In the genomic region with DNA sequence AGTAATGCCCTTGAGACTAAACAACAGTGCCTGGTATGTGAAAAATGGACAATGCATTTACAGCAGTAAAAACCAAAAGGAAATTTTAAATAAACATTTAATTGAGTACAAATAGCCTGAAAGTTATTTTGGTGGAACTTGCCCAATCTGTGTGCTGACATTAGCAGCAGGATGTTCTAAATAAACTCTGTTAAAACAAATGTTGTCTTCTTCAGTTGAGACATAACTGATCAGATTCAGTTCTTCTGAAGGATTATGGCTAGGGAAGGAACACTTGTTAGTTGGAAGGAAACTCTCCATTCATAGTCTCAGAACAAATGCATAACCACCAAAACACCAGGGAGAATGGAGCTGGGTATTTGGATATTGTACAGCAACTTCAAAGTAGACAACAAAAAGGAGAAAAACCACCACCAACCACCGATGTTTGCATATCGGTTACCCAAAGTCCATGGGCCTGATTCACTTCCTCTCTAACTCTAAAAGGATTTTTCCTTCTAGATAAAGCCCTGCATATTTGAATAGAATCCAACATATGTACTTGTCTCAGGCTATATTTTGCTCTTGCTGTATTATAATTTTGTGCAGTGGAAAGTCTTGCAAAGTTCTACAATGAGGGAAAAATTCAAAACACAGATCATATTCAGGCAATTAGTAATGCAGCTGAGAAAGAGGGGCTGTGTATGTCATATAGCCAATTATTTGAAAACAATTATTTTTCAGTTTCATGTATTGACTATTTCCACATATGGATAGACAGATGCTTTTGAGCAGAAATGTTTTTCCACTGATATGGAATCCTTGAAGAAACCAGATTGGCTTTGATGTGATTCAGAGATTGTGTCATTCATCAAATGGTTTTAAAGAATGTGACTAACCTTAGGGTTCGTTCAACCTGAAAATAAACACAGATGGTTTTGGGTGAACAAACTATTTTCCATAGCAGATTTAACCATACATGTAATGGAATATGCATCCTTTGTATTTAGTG, we compare ENCODE assay signal across 1 cellular context.
TF ChIP-seq lines count a peak whose summit lies in the region.

No MANE protein-coding gene starts in this region.

TF ChIP-seq in HepG2, 621 proteins besides CTCF, POLR2A, EP300 and RAD21 (continued from another document and continues in another):
- TF ChIP-seq, protein P1, sequence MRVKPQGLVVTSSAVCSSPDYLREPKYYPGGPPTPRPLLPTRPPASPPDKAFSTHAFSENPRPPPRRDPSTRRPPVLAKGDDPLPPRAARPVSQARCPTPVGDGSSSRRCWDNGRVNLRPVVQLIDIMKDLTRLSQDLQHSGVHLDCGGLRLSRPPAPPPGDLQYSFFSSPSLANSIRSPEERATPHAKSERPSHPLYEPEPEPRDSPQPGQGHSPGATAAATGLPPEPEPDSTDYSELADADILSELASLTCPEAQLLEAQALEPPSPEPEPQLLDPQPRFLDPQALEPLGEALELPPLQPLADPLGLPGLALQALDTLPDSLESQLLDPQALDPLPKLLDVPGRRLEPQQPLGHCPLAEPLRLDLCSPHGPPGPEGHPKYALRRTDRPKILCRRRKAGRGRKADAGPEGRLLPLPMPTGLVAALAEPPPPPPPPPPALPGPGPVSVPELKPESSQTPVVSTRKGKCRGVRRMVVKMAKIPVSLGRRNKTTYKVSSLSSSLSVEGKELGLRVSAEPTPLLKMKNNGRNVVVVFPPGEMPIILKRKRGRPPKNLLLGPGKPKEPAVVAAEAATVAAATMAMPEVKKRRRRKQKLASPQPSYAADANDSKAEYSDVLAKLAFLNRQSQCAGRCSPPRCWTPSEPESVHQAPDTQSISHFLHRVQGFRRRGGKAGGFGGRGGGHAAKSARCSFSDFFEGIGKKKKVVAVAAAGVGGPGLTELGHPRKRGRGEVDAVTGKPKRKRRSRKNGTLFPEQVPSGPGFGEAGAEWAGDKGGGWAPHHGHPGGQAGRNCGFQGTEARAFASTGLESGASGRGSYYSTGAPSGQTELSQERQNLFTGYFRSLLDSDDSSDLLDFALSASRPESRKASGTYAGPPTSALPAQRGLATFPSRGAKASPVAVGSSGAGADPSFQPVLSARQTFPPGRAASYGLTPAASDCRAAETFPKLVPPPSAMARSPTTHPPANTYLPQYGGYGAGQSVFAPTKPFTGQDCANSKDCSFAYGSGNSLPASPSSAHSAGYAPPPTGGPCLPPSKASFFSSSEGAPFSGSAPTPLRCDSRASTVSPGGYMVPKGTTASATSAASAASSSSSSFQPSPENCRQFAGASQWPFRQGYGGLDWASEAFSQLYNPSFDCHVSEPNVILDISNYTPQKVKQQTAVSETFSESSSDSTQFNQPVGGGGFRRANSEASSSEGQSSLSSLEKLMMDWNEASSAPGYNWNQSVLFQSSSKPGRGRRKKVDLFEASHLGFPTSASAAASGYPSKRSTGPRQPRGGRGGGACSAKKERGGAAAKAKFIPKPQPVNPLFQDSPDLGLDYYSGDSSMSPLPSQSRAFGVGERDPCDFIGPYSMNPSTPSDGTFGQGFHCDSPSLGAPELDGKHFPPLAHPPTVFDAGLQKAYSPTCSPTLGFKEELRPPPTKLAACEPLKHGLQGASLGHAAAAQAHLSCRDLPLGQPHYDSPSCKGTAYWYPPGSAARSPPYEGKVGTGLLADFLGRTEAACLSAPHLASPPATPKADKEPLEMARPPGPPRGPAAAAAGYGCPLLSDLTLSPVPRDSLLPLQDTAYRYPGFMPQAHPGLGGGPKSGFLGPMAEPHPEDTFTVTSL (CRISPR knock-in tag; IDR thresholded peaks at IDR 0.05; ENCODE audit: borderline replicate concordance), result peak; percentile 94
- TF ChIP-seq ZBTB20 (CRISPR knock-in tag; IDR thresholded peaks at IDR 0.05; ENCODE audit: borderline replicate concordance, low read depth) (peak; percentile 64; the same call in 1 of the 2 replicates), TGIF2 (CRISPR knock-in tag; IDR thresholded peaks at IDR 0.05) (no peak), JUND (CRISPR knock-in tag; IDR thresholded peaks at IDR 0.05) (no peak), ATF7 (IDR thresholded peaks at IDR 0.05) (no peak), ATF7 (CRISPR knock-in tag; IDR thresholded peaks at IDR 0.05) (no peak), ZNF510 (CRISPR knock-in tag; IDR thresholded peaks at IDR 0.05; ENCODE audit: low read depth) (peak; percentile 10; the same call in 1 of the 2 replicates), AHR (CRISPR knock-in tag; IDR thresholded peaks at IDR 0.05) (no peak; the same call in 1 of the 2 replicates), HES4 (CRISPR knock-in tag; IDR thresholded peaks at IDR 0.05; ENCODE audit: borderline replicate concordance) (no peak), EHMT2 (IDR thresholded peaks at IDR 0.05; ENCODE audit: borderline replicate concordance, low read depth, low read length) (no peak; the same call in 1 of the 2 replicates), CC2D1A (CRISPR knock-in tag; IDR thresholded peaks at IDR 0.05) (no peak), ZFP90 (CRISPR knock-in tag; IDR thresholded peaks at IDR 0.05; ENCODE audit: borderline replicate concordance) (no peak), HNF4G (IDR thresholded peaks at IDR 0.05; ENCODE audit: borderline replicate concordance, low read depth, low read length) (no peak; the same call in none of the 2 replicates), HNF4G (CRISPR knock-in tag; IDR thresholded peaks at IDR 0.05; ENCODE audit: borderline replicate concordance, low read depth) (no peak), ZNF75D (CRISPR knock-in tag; IDR thresholded peaks at IDR 0.05; ENCODE audit: borderline replicate concordance) (no peak), ZFP36L1 (CRISPR knock-in tag; IDR thresholded peaks at IDR 0.05) (no peak), HNRNPL (IDR thresholded peaks at IDR 0.05; ENCODE audit: low read depth, low read length) (no peak), HDAC1 (CRISPR knock-in tag; IDR thresholded peaks at IDR 0.05) (peak; percentile 27; the same call in 1 of the 2 replicates), U2AF1 (optimal IDR thresholded peaks at IDR 0.05; ENCODE audit: low read depth, low read length) (no peak), SETDB1 (CRISPR knock-in tag; IDR thresholded peaks at IDR 0.05; ENCODE audit: borderline replicate concordance) (no peak)
- TF ChIP-seq, protein P2, sequence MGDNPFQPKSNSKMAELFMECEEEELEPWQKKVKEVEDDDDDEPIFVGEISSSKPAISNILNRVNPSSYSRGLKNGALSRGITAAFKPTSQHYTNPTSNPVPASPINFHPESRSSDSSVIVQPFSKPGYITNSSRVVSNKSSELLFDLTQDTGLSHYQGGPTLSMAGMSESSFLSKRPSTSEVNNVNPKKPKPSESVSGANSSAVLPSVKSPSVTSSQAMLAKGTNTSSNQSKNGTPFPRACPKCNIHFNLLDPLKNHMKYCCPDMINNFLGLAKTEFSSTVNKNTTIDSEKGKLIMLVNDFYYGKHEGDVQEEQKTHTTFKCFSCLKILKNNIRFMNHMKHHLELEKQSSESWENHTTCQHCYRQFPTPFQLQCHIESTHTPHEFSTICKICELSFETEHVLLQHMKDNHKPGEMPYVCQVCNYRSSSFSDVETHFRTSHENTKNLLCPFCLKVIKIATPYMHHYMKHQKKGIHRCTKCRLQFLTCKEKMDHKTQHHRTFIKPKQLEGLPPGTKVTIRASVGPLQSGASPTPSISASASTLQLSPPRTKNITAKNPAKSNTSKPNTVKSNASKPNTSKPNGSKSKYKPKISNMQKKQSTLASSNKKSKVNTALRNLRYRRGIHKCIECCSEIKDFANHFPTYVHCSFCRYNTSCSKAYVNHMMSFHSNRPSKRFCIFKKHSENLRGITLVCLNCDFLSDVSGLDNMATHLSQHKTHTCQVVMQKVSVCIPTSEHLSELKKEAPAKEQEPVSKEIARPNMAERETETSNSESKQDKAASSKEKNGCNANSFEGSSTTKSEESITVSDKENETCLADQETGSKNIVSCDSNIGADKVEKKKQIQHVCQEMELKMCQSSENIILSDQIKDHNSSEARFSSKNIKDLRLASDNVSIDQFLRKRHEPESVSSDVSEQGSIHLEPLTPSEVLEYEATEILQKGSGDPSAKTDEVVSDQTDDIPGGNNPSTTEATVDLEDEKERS (CRISPR knock-in tag; IDR thresholded peaks at IDR 0.05), result peak; percentile 57
- TF ChIP-seq, protein P3, sequence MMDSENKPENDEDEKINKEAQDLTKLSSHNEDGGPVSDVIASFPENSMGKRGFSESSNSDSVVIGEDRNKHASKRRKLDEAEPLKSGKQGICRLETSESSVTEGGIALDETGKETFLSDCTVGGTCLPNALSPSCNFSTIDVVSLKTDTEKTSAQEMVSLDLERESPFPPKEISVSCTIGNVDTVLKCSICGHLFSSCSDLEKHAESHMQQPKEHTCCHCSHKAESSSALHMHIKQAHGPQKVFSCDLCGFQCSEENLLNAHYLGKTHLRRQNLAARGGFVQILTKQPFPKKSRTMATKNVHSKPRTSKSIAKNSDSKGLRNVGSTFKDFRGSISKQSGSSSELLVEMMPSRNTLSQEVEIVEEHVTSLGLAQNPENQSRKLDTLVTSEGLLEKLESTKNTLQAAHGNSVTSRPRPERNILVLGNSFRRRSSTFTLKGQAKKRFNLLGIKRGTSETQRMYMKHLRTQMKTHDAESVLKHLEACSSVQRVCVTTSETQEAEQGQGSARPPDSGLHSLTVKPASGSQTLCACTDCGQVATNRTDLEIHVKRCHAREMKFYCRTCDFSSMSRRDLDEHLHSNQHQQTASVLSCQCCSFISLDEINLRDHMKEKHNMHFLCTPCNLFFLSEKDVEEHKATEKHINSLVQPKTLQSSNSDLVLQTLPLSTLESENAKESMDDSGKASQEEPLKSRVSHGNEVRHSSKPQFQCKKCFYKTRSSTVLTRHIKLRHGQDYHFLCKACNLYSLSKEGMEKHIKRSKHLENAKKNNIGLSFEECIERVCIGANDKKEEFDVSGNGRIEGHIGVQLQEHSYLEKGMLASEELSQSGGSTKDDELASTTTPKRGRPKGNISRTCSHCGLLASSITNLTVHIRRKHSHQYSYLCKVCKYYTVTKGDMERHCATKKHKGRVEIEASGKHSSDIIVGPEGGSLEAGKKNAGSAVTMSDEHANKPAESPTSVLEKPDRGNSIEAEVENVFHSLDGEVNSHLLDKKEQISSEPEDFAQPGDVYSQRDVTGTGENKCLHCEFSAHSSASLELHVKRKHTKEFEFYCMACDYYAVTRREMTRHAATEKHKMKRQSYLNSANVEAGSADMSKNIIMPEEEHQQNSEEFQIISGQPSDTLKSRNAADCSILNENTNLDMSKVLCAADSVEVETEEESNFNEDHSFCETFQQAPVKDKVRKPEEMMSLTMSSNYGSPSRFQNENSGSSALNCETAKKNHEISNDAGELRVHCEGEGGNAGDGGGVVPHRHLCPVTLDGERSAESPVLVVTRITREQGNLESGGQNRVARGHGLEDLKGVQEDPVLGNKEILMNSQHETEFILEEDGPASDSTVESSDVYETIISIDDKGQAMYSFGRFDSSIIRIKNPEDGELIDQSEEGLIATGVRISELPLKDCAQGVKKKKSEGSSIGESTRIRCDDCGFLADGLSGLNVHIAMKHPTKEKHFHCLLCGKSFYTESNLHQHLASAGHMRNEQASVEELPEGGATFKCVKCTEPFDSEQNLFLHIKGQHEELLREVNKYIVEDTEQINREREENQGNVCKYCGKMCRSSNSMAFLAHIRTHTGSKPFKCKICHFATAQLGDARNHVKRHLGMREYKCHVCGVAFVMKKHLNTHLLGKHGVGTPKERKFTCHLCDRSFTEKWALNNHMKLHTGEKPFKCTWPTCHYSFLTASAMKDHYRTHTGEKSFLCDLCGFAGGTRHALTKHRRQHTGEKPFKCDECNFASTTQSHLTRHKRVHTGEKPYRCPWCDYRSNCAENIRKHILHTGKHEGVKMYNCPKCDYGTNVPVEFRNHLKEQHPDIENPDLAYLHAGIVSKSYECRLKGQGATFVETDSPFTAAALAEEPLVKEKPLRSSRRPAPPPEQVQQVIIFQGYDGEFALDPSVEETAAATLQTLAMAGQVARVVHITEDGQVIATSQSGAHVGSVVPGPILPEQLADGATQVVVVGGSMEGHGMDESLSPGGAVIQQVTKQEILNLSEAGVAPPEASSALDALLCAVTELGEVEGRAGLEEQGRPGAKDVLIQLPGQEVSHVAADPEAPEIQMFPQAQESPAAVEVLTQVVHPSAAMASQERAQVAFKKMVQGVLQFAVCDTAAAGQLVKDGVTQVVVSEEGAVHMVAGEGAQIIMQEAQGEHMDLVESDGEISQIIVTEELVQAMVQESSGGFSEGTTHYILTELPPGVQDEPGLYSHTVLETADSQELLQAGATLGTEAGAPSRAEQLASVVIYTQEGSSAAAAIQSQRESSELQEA (CRISPR knock-in tag; IDR thresholded peaks at IDR 0.05; ENCODE audit: not compliant biosample characterization), result no peak
- TF ChIP-seq, protein P4, sequence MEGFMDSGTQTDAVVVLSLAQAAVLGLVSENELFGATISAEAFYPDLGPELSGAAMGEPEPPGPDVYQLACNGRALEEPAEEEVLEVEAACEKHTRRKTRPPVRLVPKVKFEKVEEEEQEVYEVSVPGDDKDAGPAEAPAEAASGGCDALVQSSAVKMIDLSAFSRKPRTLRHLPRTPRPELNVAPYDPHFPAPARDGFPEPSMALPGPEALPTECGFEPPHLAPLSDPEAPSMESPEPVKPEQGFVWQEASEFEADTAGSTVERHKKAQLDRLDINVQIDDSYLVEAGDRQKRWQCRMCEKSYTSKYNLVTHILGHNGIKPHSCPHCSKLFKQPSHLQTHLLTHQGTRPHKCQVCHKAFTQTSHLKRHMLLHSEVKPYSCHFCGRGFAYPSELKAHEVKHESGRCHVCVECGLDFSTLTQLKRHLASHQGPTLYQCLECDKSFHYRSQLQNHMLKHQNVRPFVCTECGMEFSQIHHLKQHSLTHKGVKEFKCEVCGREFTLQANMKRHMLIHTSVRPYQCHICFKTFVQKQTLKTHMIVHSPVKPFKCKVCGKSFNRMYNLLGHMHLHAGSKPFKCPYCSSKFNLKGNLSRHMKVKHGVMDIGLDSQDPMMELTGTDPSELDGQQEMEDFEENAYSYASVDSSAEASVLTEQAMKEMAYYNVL (CRISPR knock-in tag; IDR thresholded peaks at IDR 0.05; ENCODE audit: borderline replicate concordance), result no peak; the same call in 1 of the 2 replicates
- TF ChIP-seq, protein P5, sequence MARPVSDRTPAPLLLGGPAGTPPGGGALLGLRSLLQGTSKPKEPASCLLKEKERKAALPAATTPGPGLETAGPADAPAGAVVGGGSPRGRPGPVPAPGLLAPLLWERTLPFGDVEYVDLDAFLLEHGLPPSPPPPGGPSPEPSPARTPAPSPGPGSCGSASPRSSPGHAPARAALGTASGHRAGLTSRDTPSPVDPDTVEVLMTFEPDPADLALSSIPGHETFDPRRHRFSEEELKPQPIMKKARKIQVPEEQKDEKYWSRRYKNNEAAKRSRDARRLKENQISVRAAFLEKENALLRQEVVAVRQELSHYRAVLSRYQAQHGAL (CRISPR knock-in tag; IDR thresholded peaks at IDR 0.05; ENCODE audit: not compliant biosample characterization), result no peak
- TF ChIP-seq, protein P6, sequence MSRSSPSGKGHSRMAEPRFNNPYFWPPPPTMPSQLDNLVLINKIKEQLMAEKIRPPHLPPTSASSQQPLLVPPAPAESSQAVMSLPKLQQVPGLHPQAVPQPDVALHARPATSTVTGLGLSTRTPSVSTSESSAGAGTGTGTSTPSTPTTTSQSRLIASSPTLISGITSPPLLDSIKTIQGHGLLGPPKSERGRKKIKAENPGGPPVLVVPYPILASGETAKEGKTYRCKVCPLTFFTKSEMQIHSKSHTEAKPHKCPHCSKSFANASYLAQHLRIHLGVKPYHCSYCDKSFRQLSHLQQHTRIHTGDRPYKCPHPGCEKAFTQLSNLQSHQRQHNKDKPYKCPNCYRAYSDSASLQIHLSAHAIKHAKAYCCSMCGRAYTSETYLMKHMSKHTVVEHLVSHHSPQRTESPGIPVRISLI (CRISPR knock-in tag; IDR thresholded peaks at IDR 0.05; ENCODE audit: borderline replicate concordance), result no peak
- TF ChIP-seq, protein P7, sequence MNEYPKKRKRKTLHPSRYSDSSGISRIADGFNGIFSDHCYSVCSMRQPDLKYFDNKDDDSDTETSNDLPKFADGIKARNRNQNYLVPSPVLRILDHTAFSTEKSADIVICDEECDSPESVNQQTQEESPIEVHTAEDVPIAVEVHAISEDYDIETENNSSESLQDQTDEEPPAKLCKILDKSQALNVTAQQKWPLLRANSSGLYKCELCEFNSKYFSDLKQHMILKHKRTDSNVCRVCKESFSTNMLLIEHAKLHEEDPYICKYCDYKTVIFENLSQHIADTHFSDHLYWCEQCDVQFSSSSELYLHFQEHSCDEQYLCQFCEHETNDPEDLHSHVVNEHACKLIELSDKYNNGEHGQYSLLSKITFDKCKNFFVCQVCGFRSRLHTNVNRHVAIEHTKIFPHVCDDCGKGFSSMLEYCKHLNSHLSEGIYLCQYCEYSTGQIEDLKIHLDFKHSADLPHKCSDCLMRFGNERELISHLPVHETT (CRISPR knock-in tag; conservative IDR thresholded peaks at IDR 0.05), result no peak; the same call in 1 of the 2 replicates
